Comparison of ENCODE assay signal across 9 cellular contexts in genomic region chr9:115035872-115036612, GRCh38.
DNase-seq lines count a peak whose midpoint lies in the region; ATAC-seq and TF ChIP-seq lines count a peak whose summit lies in the region.
"Had no signal": no experiment of that assay in that cellular context is flagged by ENCODE, and none has a peak within 500 bp of the region (broad histone marks: within the 10 kb centered on the region; RNA-seq: fewer than 3 reads in every experiment).

No MANE protein-coding gene starts in this region.

- H3K27ac ChIP-seq in GM23338 (ENCODE audit: low read depth), result no peak overlapping the region

- H3K79me2 ChIP-seq in GM23338 (replicated peaks; ENCODE audit: insufficient read depth), result no peaks in the 10 kb centered on the region

- TF ChIP-seq CTCF in GM23338 (conservative IDR thresholded peaks at IDR 0.05; ENCODE audit: low read depth in 2 of 2) (no peak), MCF 10A (IDR thresholded peaks at IDR 0.05; ENCODE audit: unreplicated experiment) (no peak), osteocyte (IDR thresholded peaks at IDR 0.05) (no peak)

- no peak overlapping the region for H3K4me3 Mint-ChIP-seq in GM23338
- no peak overlapping the region for H3K4me3 Mint-ChIP-seq in MCF 10A (ENCODE audit: unreplicated experiment)
- no peak overlapping the region for H3K4me3 Mint-ChIP-seq in osteocyte (ENCODE audit: unreplicated experiment)
- H3K4me3 Mint-ChIP-seq: neural crest cell, T-cell had no signal

- H3K36me3 ChIP-seq in GM23338 (ENCODE audit: insufficient read depth), result no peaks in the 10 kb centered on the region

- H2AFZ ChIP-seq in GM23338, result no peak overlapping the region

- no peaks in the 10 kb centered on the region for H3K27me3 ChIP-seq in GM23338 (ENCODE audit: insufficient read depth)

- DNase-seq in GM23338 (ENCODE audit: low spot score) (peak; percentile 5), NCI-H226 (peak; percentile 63), MCF 10A (ENCODE audit: unreplicated experiment) (no peak), osteocyte (ENCODE audit: extremely low spot score, unreplicated experiment) (no peak), HEK293T (ENCODE audit: extremely low spot score) (no peak), islet precursor cell (no peak)
- DNase-seq: T-cell had no signal

- no peaks in the 10 kb centered on the region; the same call in 1 of the 2 replicates for H3K9me2 ChIP-seq in GM23338 (ENCODE audit: insufficient read depth)

- POLR2A ChIA-PET in MCF 10A (lab: Yijun Ruan, JAX) (no interaction called here), HEK293T (lab: Yijun Ruan, JAX) (no interaction called here)

- H3K4me3 ChIP-seq in GM23338, result no peak overlapping the region

- no peak overlapping the region for H3K4me2 ChIP-seq in GM23338

- no peaks in the 10 kb centered on the region for H3K4me1 ChIP-seq in GM23338 (ENCODE audit: insufficient read depth)

- intact Hi-C loops in MCF 10A (cut with micrococcal nuclease), result no loop called here

- BruUV-seq in MCF 10A (replicated peaks; lab: Mats Ljungman, UMichigan), result TSS peak; percentile 61

- H3K27ac Mint-ChIP-seq in GM23338, result no peak overlapping the region
- H3K27ac Mint-ChIP-seq in MCF 10A (ENCODE audit: low read depth, unreplicated experiment), result peak overlapping the region; percentile 70
- peak overlapping the region; percentile 96 for H3K27ac Mint-ChIP-seq in osteocyte (ENCODE audit: unreplicated experiment)
- H3K27ac Mint-ChIP-seq: T-cell had no signal

- H3K27me3 Mint-ChIP-seq in GM23338 (ENCODE audit: insufficient read depth, low read depth, poor library complexity), result peaks cover 3% of the 10 kb centered on the region
- H3K27me3 Mint-ChIP-seq in MCF 10A (ENCODE audit: insufficient read depth, unreplicated experiment), result no peaks in the 10 kb centered on the region
- H3K27me3 Mint-ChIP-seq in osteocyte (ENCODE audit: unreplicated experiment), result no peaks in the 10 kb centered on the region
- H3K27me3 Mint-ChIP-seq: T-cell had no signal

- ATAC-seq in GM18508 (IDR thresholded peaks at IDR 0.05; ENCODE audit: insufficient read depth, unreplicated experiment), result peak; percentile 84
- ATAC-seq in GM23338, result no peak

- no peaks in the 10 kb centered on the region for H3F3A ChIP-seq in GM23338 (replicated peaks; ENCODE audit: low read depth)

- H3K36me3 Mint-ChIP-seq in GM23338 (ENCODE audit: low read depth) (no peaks in the 10 kb centered on the region), MCF 10A (ENCODE audit: insufficient read depth, unreplicated experiment) (peaks cover 6% of the 10 kb centered on the region), osteocyte (ENCODE audit: unreplicated experiment) (peaks cover 12% of the 10 kb centered on the region)
- H3K36me3 Mint-ChIP-seq: T-cell had no signal

- H3K4me1 Mint-ChIP-seq in GM23338 (no peaks in the 10 kb centered on the region; the same call in 2 of the 3 replicates), MCF 10A (ENCODE audit: insufficient read depth, unreplicated experiment) (peaks cover 28% of the 10 kb centered on the region), osteocyte (ENCODE audit: unreplicated experiment) (peaks cover 41% of the 10 kb centered on the region)

- H4K20me1 ChIP-seq in GM23338 (replicated peaks; ENCODE audit: insufficient read depth), result no peaks in the 10 kb centered on the region

- CTCF ChIA-PET in MCF 10A (lab: Yijun Ruan, JAX) (no interaction called here), HEK293T (lab: Yijun Ruan, JAX) (no interaction called here)

- H3K9me3 Mint-ChIP-seq in GM23338, result no peaks in the 10 kb centered on the region
- no peaks in the 10 kb centered on the region for H3K9me3 Mint-ChIP-seq in MCF 10A (ENCODE audit: unreplicated experiment)
- no peaks in the 10 kb centered on the region for H3K9me3 Mint-ChIP-seq in osteocyte (ENCODE audit: unreplicated experiment)
- H3K9me3 Mint-ChIP-seq: neural crest cell, T-cell had no signal

TF ChIP-seq in GM23338, 12 proteins besides CTCF, POLR2A, EP300 and RAD21 (continues in another document):
- TF ChIP-seq CREB1 (CRISPR knock-in tag; IDR thresholded peaks at IDR 0.05; ENCODE audit: low read depth) (no peak), REST (IDR thresholded peaks at IDR 0.05; ENCODE audit: unreplicated experiment) (no peak), JUNB (IDR thresholded peaks at IDR 0.05; ENCODE audit: unreplicated experiment) (no peak)

TF ChIP-seq in HEK293T, 16 proteins besides CTCF, POLR2A, EP300 and RAD21:
- no peak for TF ChIP-seq NFRKB (IDR thresholded peaks at IDR 0.05)
- no peak for TF ChIP-seq TARDBP (IDR thresholded peaks at IDR 0.05)
- no peak for TF ChIP-seq FOXK2 (IDR thresholded peaks at IDR 0.05)
- no peak for TF ChIP-seq LEF1 (IDR thresholded peaks at IDR 0.05; ENCODE audit: borderline replicate concordance)
- no peak for TF ChIP-seq SP1 (IDR thresholded peaks at IDR 0.05)
- no peak for TF ChIP-seq L3MBTL2 (conservative IDR thresholded peaks at IDR 0.05)
- no peak for TF ChIP-seq FOXA1 (IDR thresholded peaks at IDR 0.05)
- no peak for TF ChIP-seq PKNOX1 (IDR thresholded peaks at IDR 0.05)
- no peak for TF ChIP-seq SUZ12 (IDR thresholded peaks at IDR 0.05)
- TF ChIP-seq ELF4 (IDR thresholded peaks at IDR 0.05), result no peak
- TF ChIP-seq CTBP1 (IDR thresholded peaks at IDR 0.05; ENCODE audit: borderline replicate concordance), result no peak

Comparison
In these comparisons a context has a peak if more than half of its experiments do, and no peak if none do; other contexts are left out.
1. DNase-seq: peak in GM23338 (single experiment) and NCI-H226 (single experiment); none in MCF 10A (single experiment), osteocyte (single experiment), HEK293T (single experiment) and islet precursor cell (single experiment).